9 cellular contexts compared by ENCODE assay signal in genomic region chr10:48671914-48672595, GRCh38. TPM values are rescaled to one million over a fixed set of nuclear protein-coding genes. Genes with fewer than 3 reads are reported as not detected.
DNase-seq lines count a peak whose midpoint lies in the region; ATAC-seq and FAIRE-seq lines count a peak whose summit lies in the region.
"Had no signal": no experiment of that assay in that cellular context is flagged by ENCODE, and none has a peak within 500 bp of the region (broad histone marks: within the 10 kb centered on the region; RNA-seq: fewer than 3 reads in every experiment).

No MANE protein-coding gene starts in this region.

- FAIRE-seq in urothelium cell line (lab: Jason Lieb, UNC) = no peak

- no peaks in the 10 kb centered on the region for H3K36me3 Mint-ChIP-seq in stimulated activated memory B cell treated with anti-CD40 and anti-IgM and Interleukin-4, amounts not matched to agents 10 μg/mL and 1 μg/mL and 100 μg/mL, for 72 hours

- H3K27me3 Mint-ChIP-seq in stimulated activated memory B cell treated with anti-CD40 and anti-IgM and Interleukin-4, amounts not matched to agents 10 μg/mL and 1 μg/mL and 100 μg/mL, for 72 hours = no peaks in the 10 kb centered on the region

- H3K9me3 Mint-ChIP-seq in stimulated activated memory B cell treated with anti-CD40 and anti-IgM and Interleukin-4, amounts not matched to agents 10 μg/mL and 1 μg/mL and 100 μg/mL, for 72 hours = no peaks in the 10 kb centered on the region

- H3K4me1 Mint-ChIP-seq in stimulated activated memory B cell treated with anti-CD40 and anti-IgM and Interleukin-4, amounts not matched to agents 10 μg/mL and 1 μg/mL and 100 μg/mL, for 72 hours = peaks cover 56% of the 10 kb centered on the region

- H3K36me3 ChIP-seq in H7 (replicated peaks; ENCODE audit: control insufficient read depth, insufficient read depth, low read length) = no peaks in the 10 kb centered on the region

- ATAC-seq in GM18867 (IDR thresholded peaks at IDR 0.05; ENCODE audit: unreplicated experiment) = peak; percentile 51
- peak; percentile 38 for ATAC-seq in HG03571 (IDR thresholded peaks at IDR 0.05; ENCODE audit: unreplicated experiment)
- peak; percentile 77 for ATAC-seq in stimulated activated memory B cell treated with anti-CD40 and anti-IgM and Interleukin-4, amounts not matched to agents 10 μg/mL and 1 μg/mL and 100 μg/mL, for 72 hours

- H3K27me3 ChIP-seq in H7 (ENCODE audit: control insufficient read depth, insufficient read depth, low read length) = no peaks in the 10 kb centered on the region

- DNase-seq in H7 = no peak
- no peak for DNase-seq in ecto neural progenitor cell (ENCODE audit: low spot score)
- no peak for DNase-seq in urothelium cell line (ENCODE audit: low spot score)
- no peak for DNase-seq in 8988T
- DNase-seq in NCI-H748 (lab: John Stamatoyannopoulos, UW; ENCODE audit: unreplicated experiment) = no peak
- DNase-seq: NCI-H1694 had no signal

- peak overlapping the region; percentile 98 for H3K27ac Mint-ChIP-seq in stimulated activated memory B cell treated with anti-CD40 and anti-IgM and Interleukin-4, amounts not matched to agents 10 μg/mL and 1 μg/mL and 100 μg/mL, for 72 hours

- peak overlapping the region; percentile 74 for H3K4me3 Mint-ChIP-seq in stimulated activated memory B cell treated with anti-CD40 and anti-IgM and Interleukin-4, amounts not matched to agents 10 μg/mL and 1 μg/mL and 100 μg/mL, for 72 hours

- peak overlapping the region; percentile 27 for H3K4me3 ChIP-seq in H7 (ENCODE audit: insufficient read depth, low read depth, low read length)

RNA-seq across cellular contexts. Expression of gene WDFY4, which starts 12.6 kb away (rescaled TPM):
- total RNA-seq in H7 (2014; rRNA removed; shearing (Covaris generic)) = not detected in 2 replicates
